ENCODE assay signal across 22 cellular contexts in genomic region chr13:98890920-98891319, GRCh38.
DNase-seq lines count a peak whose midpoint lies in the region; ATAC-seq, FAIRE-seq and TF ChIP-seq lines count a peak whose summit lies in the region.
"Had no signal": no experiment of that assay in that cellular context is flagged by ENCODE, and none has a peak within 500 bp of the region (broad histone marks: within the 10 kb centered on the region; RNA-seq: fewer than 3 reads in every experiment).

No MANE protein-coding gene starts in this region.

- H3K79me2 ChIP-seq in astrocyte (ENCODE audit: insufficient read depth, low read length), result no peaks in the 10 kb centered on the region

- no peak for ATAC-seq in stimulated activated naive CD8-positive, alpha-beta T cell treated with anti-CD3 and anti-CD28 coated beads, Interleukin-15, Interleukin-2, amounts not matched to agents 100 U/mL and 50 U/mL, for 24 hours
- no peak for ATAC-seq in HG03159 (IDR thresholded peaks at IDR 0.05; ENCODE audit: unreplicated experiment)
- ATAC-seq: natural killer cell had no signal

- no peak overlapping the region for H3K4me3 ChIP-seq in astrocyte (ENCODE audit: insufficient read depth, low read depth, low read length)
- H3K4me3 ChIP-seq: BLaER1 treated with 17β-estradiol and CSF1 and Interleukin-3, amounts not matched to agents 10 nM and 100 nM; GM23248; ovary; right atrium auricular region; vagina had no signal

- no peaks in the 10 kb centered on the region for H3K36me3 ChIP-seq in astrocyte (ENCODE audit: insufficient read depth, low read length)
- H3K36me3 ChIP-seq: ovary, vagina had no signal

- H3K4me1 Mint-ChIP-seq in stimulated activated naive CD8-positive, alpha-beta T cell treated with anti-CD3 and anti-CD28 coated beads, Interleukin-15, Interleukin-2, amounts not matched to agents 100 ng/mL and 50 ng/mL, for 24 hours (ENCODE audit: low read depth), result peaks cover 24% of the 10 kb centered on the region
- H3K4me1 Mint-ChIP-seq in astrocyte (ENCODE audit: low read depth, unreplicated experiment), result peaks cover 16% of the 10 kb centered on the region
- H3K4me1 Mint-ChIP-seq: natural killer cell had no signal

- in situ Hi-C loops in GM13977 (cut with MboI; ENCODE audit: low pct_unique_long_range_greater_than_20kb, low sequenced_read_pairs, unreplicated experiment), result no loop called here

- TF ChIP-seq CTCF in astrocyte (IDR thresholded peaks at IDR 0.05; ENCODE audit: insufficient read depth, low read depth, low read length) (no peak), GM13977 (IDR thresholded peaks at IDR 0.05; ENCODE audit: extremely low read depth, insufficient read depth, missing control alignments) (no peak)

- no peaks in the 10 kb centered on the region for H3K27me3 ChIP-seq in astrocyte (ENCODE audit: insufficient read depth, low read length)
- H3K27me3 ChIP-seq: BLaER1 treated with 17β-estradiol and CSF1 and Interleukin-3, amounts not matched to agents 10 nM and 100 nM; ovary; right atrium auricular region; vagina had no signal

- H3K4me2 ChIP-seq in astrocyte (ENCODE audit: low read length), result peak overlapping the region; percentile 43
- H3K4me2 ChIP-seq: BLaER1 treated with 17β-estradiol and CSF1 and Interleukin-3, amounts not matched to agents 10 nM and 100 nM had no signal

- peak overlapping the region; percentile 13 for H3K27ac Mint-ChIP-seq in stimulated activated naive CD8-positive, alpha-beta T cell treated with anti-CD3 and anti-CD28 coated beads, Interleukin-15, Interleukin-2, amounts not matched to agents 100 ng/mL and 50 ng/mL, for 24 hours
- H3K27ac Mint-ChIP-seq in astrocyte (ENCODE audit: unreplicated experiment), result peak overlapping the region; percentile 71
- H3K27ac Mint-ChIP-seq: memory B cell, natural killer cell had no signal

- no peak overlapping the region for H3K4me3 Mint-ChIP-seq in stimulated activated naive CD8-positive, alpha-beta T cell treated with anti-CD3 and anti-CD28 coated beads, Interleukin-15, Interleukin-2, amounts not matched to agents 100 ng/mL and 50 ng/mL, for 24 hours
- H3K4me3 Mint-ChIP-seq in astrocyte (ENCODE audit: unreplicated experiment), result no peak overlapping the region
- H3K4me3 Mint-ChIP-seq: memory B cell, natural killer cell had no signal

- peak overlapping the region; percentile 32 for H3K27ac ChIP-seq in astrocyte (ENCODE audit: low read depth, low read length)
- H3K27ac ChIP-seq: BLaER1 treated with 17β-estradiol and CSF1 and Interleukin-3, amounts not matched to agents 10 nM and 100 nM; ovary; right atrium auricular region; vagina had no signal

- no peak overlapping the region for H3K9ac ChIP-seq in astrocyte (ENCODE audit: low read length)
- H3K9ac ChIP-seq: BLaER1 treated with 17β-estradiol and CSF1 and Interleukin-3, amounts not matched to agents 10 nM and 100 nM; GM23248 had no signal

- no peaks in the 10 kb centered on the region for H3K27me3 Mint-ChIP-seq in stimulated activated naive CD8-positive, alpha-beta T cell treated with anti-CD3 and anti-CD28 coated beads, Interleukin-15, Interleukin-2, amounts not matched to agents 100 ng/mL and 50 ng/mL, for 24 hours
- H3K27me3 Mint-ChIP-seq in astrocyte (ENCODE audit: low read depth, unreplicated experiment), result no peaks in the 10 kb centered on the region
- H3K27me3 Mint-ChIP-seq: memory B cell had no signal

- no peaks in the 10 kb centered on the region for H4K20me1 ChIP-seq in astrocyte (ENCODE audit: insufficient read depth, low read length)
- H4K20me1 ChIP-seq: BLaER1 treated with 17β-estradiol and CSF1 and Interleukin-3, amounts not matched to agents 10 nM and 100 nM had no signal

- peaks cover 16% of the 10 kb centered on the region for H3K4me1 ChIP-seq in astrocyte (ENCODE audit: insufficient read depth, low read length)

- H3K9me3 ChIP-seq in astrocyte (ENCODE audit: insufficient read depth, low read depth, low read length), result no peaks in the 10 kb centered on the region
- H3K9me3 ChIP-seq: BLaER1 treated with 17β-estradiol and CSF1 and Interleukin-3, amounts not matched to agents 10 nM and 100 nM; ovary; right atrium auricular region; vagina had no signal

- no peak overlapping the region for H2AFZ ChIP-seq in astrocyte (ENCODE audit: low read depth, low read length)
- H2AFZ ChIP-seq: GM23248 had no signal

- DNase-seq in stimulated activated naive CD8-positive, alpha-beta T cell treated with anti-CD3 and anti-CD28 coated beads, Interleukin-15, Interleukin-2, amounts not matched to agents 100 U/mL and 50 U/mL, for 24 hours, result no peak
- DNase-seq in astrocyte (ENCODE audit: low read depth) (no peak), islet precursor cell (peak; percentile 63), putamen (ENCODE audit: low spot score) (no peak), NCI-H1048 (lab: John Stamatoyannopoulos, UW) (no peak), GM13977 (ENCODE audit: low spot score) (no peak)
- DNase-seq: activated gamma-delta T cell treated with Interleukin-2 at 50 U/mL for 16 hours; central memory CD4-positive, alpha-beta T cell; foreskin melanocyte; natural killer cell; NCI-H1105 treated with DMSO at 0.1 percent for 48 hours; NCI-H2081; OCI-M1; ovary; SIG-M5 had no signal

- no peak for FAIRE-seq in astrocyte (lab: Jason Lieb, UNC)

- H3K9me3 Mint-ChIP-seq in stimulated activated naive CD8-positive, alpha-beta T cell treated with anti-CD3 and anti-CD28 coated beads, Interleukin-15, Interleukin-2, amounts not matched to agents 100 ng/mL and 50 ng/mL, for 24 hours, result no peaks in the 10 kb centered on the region
- no peaks in the 10 kb centered on the region for H3K9me3 Mint-ChIP-seq in astrocyte (ENCODE audit: unreplicated experiment)
- H3K9me3 Mint-ChIP-seq: memory B cell, natural killer cell had no signal

- peaks cover 43% of the 10 kb centered on the region for H3K36me3 Mint-ChIP-seq in stimulated activated naive CD8-positive, alpha-beta T cell treated with anti-CD3 and anti-CD28 coated beads, Interleukin-15, Interleukin-2, amounts not matched to agents 100 ng/mL and 50 ng/mL, for 24 hours (ENCODE audit: low read depth)
- peaks cover 13% of the 10 kb centered on the region for H3K36me3 Mint-ChIP-seq in astrocyte (ENCODE audit: low read depth, unreplicated experiment)
